ENCODE assay signal across 1 cellular context in genomic region chr4:18559492-18559891, GRCh38.
TF ChIP-seq lines count a peak whose summit lies in the region.

No MANE protein-coding gene starts in this region.

TF ChIP-seq in HepG2, 621 proteins besides CTCF, POLR2A, EP300 and RAD21 (continued from another document):
- no peak for TF ChIP-seq SKIL (CRISPR knock-in tag; IDR thresholded peaks at IDR 0.05; ENCODE audit: borderline replicate concordance)
